19 cellular contexts compared by ENCODE assay signal in genomic region chr1:29743264-29743663, GRCh38.
A peak's percentile ranks its signal among the peaks of the same experiment; 100 is the strongest.
DNase-seq lines count a peak whose midpoint lies in the region; ATAC-seq, FAIRE-seq and TF ChIP-seq lines count a peak whose summit lies in the region.
"Had no signal": no experiment of that assay in that cellular context is flagged by ENCODE, and none has a peak within 500 bp of the region (broad histone marks: within the 10 kb centered on the region; RNA-seq: fewer than 3 reads in every experiment).

No MANE protein-coding gene starts in this region.

- H3K4me2 ChIP-seq in GM12878 (ENCODE audit: control insufficient read depth, insufficient read depth) (no peak overlapping the region), GM23338 (no peak overlapping the region)
- H3K4me2 ChIP-seq: A549 had no signal

- no peaks in the 10 kb centered on the region for H3K79me2 ChIP-seq in GM12878 (ENCODE audit: control insufficient read depth, insufficient read depth, low read length)
- H3K79me2 ChIP-seq in GM23338 (replicated peaks; ENCODE audit: insufficient read depth) = no peaks in the 10 kb centered on the region

- H3K9ac ChIP-seq in GM12878 (ENCODE audit: control insufficient read depth, insufficient read depth, low read length) = no peak overlapping the region

- no peak overlapping the region for H3K4me3 ChIP-seq in GM12878
- no peak overlapping the region for H3K4me3 ChIP-seq in GM23338
- H3K4me3 ChIP-seq in small intestine (ENCODE audit: low read depth in 1 of 2, low read length in 2 of 2) = no peak overlapping the region
- H3K4me3 ChIP-seq: A549 had no signal

- H2AFZ ChIP-seq in GM12878 (ENCODE audit: control insufficient read depth, low read depth, low read length) (no peak overlapping the region), GM23338 (no peak overlapping the region)

- SMC1A ChIA-PET in GM12878 (lab: Charles Lee; ENCODE audit: uncharacterized antibody, unreplicated experiment) = no interaction called here

- ATAC-seq in GM12878 (no peak), GM23338 (no peak)
- ATAC-seq: A549 had no signal

- POLR2A ChIA-PET in GM12878 (lab: Charles Lee) = no interaction called here

- no peaks in the 10 kb centered on the region for H3K4me1 Mint-ChIP-seq in GM23338
- H3K4me1 Mint-ChIP-seq: CD4-positive, alpha-beta memory T cell had no signal

- no peak for TF ChIP-seq CTCF in GM12878 (IDR thresholded peaks at IDR 0.05 in 2 of 3, conservative IDR thresholded peaks at IDR 0.05 in 1 of 3; ENCODE audit: control insufficient read depth in 2 of 3, extremely low read depth in 1 of 3, insufficient read depth in 1 of 3, low read depth in 3 of 3, low read length in 3 of 3)
- no peak for TF ChIP-seq CTCF in GM23338 (conservative IDR thresholded peaks at IDR 0.05; ENCODE audit: low read depth in 2 of 2)

- DNase-seq in NCI-H1436 (lab: John Stamatoyannopoulos, UW) = peak; percentile 9
- DNase-seq in NCI-H1436 treated with DMSO at 0.1 percent for 48 hours (lab: John Stamatoyannopoulos, UW) = no peak
- no peak for DNase-seq in HTR-8/SVneo (ENCODE audit: insufficient read length, low spot score)
- DNase-seq in RPMI8226 = peak; percentile 39
- DNase-seq in GM12878 (ENCODE audit: low read depth, low spot score) = no peak
- no peak for DNase-seq in GM23338 (ENCODE audit: low spot score)
- DNase-seq in small intestine = no peak
- DNase-seq: 8988T; C1 segment of cervical spinal cord; Calu3; CD4-positive, alpha-beta memory T cell; DMS53; DMS79 treated with DMSO at 0.1 percent for 48 hours; GF-D8; H7; HCEC 1CT had no signal

- H4K20me1 ChIP-seq in GM12878 (ENCODE audit: control insufficient read depth, insufficient read depth) (no peaks in the 10 kb centered on the region), GM23338 (replicated peaks; ENCODE audit: insufficient read depth) (no peaks in the 10 kb centered on the region)

- peaks cover 4% of the 10 kb centered on the region for H3K27me3 Mint-ChIP-seq in GM23338 (ENCODE audit: insufficient read depth, low read depth, poor library complexity)

- no peaks in the 10 kb centered on the region; the same call in 2 of the 3 replicates for H3K9me3 Mint-ChIP-seq in GM23338

- no peak overlapping the region for H3K4me3 Mint-ChIP-seq in GM23338
- H3K4me3 Mint-ChIP-seq: CD4-positive, alpha-beta memory T cell had no signal

- no peaks in the 10 kb centered on the region for H3F3A ChIP-seq in GM23338 (replicated peaks; ENCODE audit: low read depth)

- RAD21 ChIA-PET in GM12878 (lab: Charles Lee; ENCODE audit: unreplicated experiment) = no interaction called here

- H3K27me3 ChIP-seq in GM12878 (replicated peaks in 1 of 2; ENCODE audit: control insufficient read depth in 2 of 2, insufficient read depth in 2 of 2, low read length in 1 of 2) = no peaks in the 10 kb centered on the region; a peak in 2 of 4 replicates
- H3K27me3 ChIP-seq in GM23338 (ENCODE audit: insufficient read depth) = no peaks in the 10 kb centered on the region
- no peaks in the 10 kb centered on the region for H3K27me3 ChIP-seq in small intestine (ENCODE audit: control insufficient read depth in 2 of 2, insufficient read depth in 2 of 2, low read length in 2 of 2)

- no TSS peak for BruUV-seq in GM12878 (replicated peaks; lab: Mats Ljungman, UMichigan)

- TF ChIP-seq RAD21 in GM12878 (IDR thresholded peaks at IDR 0.05; ENCODE audit: insufficient read depth, low read depth, low read length) = no peak

- TF ChIP-seq POLR2A in GM12878 (IDR thresholded peaks at IDR 0.05; ENCODE audit: low read depth, low read length) = no peak

- intact Hi-C loops in GM12878 (cut with micrococcal nuclease; ENCODE audit: unreplicated experiment) = no loop called here

- in situ Hi-C loops in GM12878 (cut with MboI) = no loop called here

- H3K4me1 ChIP-seq in GM12878 (ENCODE audit: control insufficient read depth, insufficient read depth, low read length) = no peaks in the 10 kb centered on the region
- no peaks in the 10 kb centered on the region for H3K4me1 ChIP-seq in GM23338 (ENCODE audit: insufficient read depth)
- H3K4me1 ChIP-seq in small intestine (ENCODE audit: control insufficient read depth in 2 of 2, insufficient read depth in 1 of 2, low read depth in 1 of 2, low read length in 1 of 2) = no peaks in the 10 kb centered on the region
- H3K4me1 ChIP-seq: A549 had no signal

- no peak for TF ChIP-seq EP300 in GM12878 (IDR thresholded peaks at IDR 0.05; ENCODE audit: borderline replicate concordance in 1 of 2, control insufficient read depth in 1 of 2, low read depth in 2 of 2, low read length in 2 of 2)

- H3K27ac ChIP-seq in GM12878 (ENCODE audit: control insufficient read depth, insufficient read depth) (no peak overlapping the region), GM23338 (ENCODE audit: low read depth) (no peak overlapping the region), small intestine (ENCODE audit: low read depth in 1 of 2, low read length in 1 of 2) (no peak overlapping the region)
- H3K27ac ChIP-seq: A549 had no signal

- no peaks in the 10 kb centered on the region for H3K9me3 ChIP-seq in GM12878 (replicated peaks; ENCODE audit: control insufficient read depth, insufficient read depth, low read length)
- no peaks in the 10 kb centered on the region for H3K9me3 ChIP-seq in small intestine (ENCODE audit: control insufficient read depth, low read depth)
- H3K9me3 ChIP-seq: A549 had no signal

- CTCF ChIA-PET in GM12878 (lab: Yijun Ruan, JAX) = no interaction called here

- no peak overlapping the region for H3K27ac Mint-ChIP-seq in GM23338
- H3K27ac Mint-ChIP-seq: CD4-positive, alpha-beta memory T cell had no signal

- no peaks in the 10 kb centered on the region for H3K36me3 Mint-ChIP-seq in GM23338 (ENCODE audit: low read depth)
- H3K36me3 Mint-ChIP-seq: CD4-positive, alpha-beta memory T cell had no signal

- FAIRE-seq in HTR-8/SVneo (lab: Jason Lieb, UNC) (peak; percentile 13), GM12878 (lab: Jason Lieb, UNC) (no peak), small intestine (lab: Jason Lieb, UNC) (no peak)
- FAIRE-seq: A549, GM12892, H1 had no signal

- no peaks in the 10 kb centered on the region for H3K9me2 ChIP-seq in GM23338 (ENCODE audit: insufficient read depth)

- WGBS in GM12878 (ENCODE audit: insufficient coverage, insufficient replicate concordance, low lambda C conversion rate, missing lambda C conversion rate) = 1% methylated on average over 5 of the region's 5 CpGs
- 60 to 79% (median 62%) methylated on average over 5 of the region's 5 CpGs for WGBS in small intestine, 3 donors

- no peaks in the 10 kb centered on the region for H3K36me3 ChIP-seq in GM12878 (ENCODE audit: control insufficient read depth in 2 of 2, insufficient read depth in 2 of 2, low read length in 1 of 2)
- H3K36me3 ChIP-seq in GM23338 (ENCODE audit: insufficient read depth) = no peaks in the 10 kb centered on the region
- no peaks in the 10 kb centered on the region for H3K36me3 ChIP-seq in small intestine (ENCODE audit: control insufficient read depth in 2 of 2, insufficient read depth in 2 of 2, low read length in 2 of 2)

TF ChIP-seq in GM12878, 131 proteins besides CTCF, POLR2A, EP300 and RAD21 (continues in another document):
- peak; percentile 98 for TF ChIP-seq BCL3 (IDR thresholded peaks at IDR 0.05; ENCODE audit: borderline replicate concordance, insufficient read depth, low read depth, low read length, poor library complexity, severe bottlenecking)
- no peak for TF ChIP-seq MYB (IDR thresholded peaks at IDR 0.05; ENCODE audit: borderline replicate concordance, low read depth, low read length)
- no peak for TF ChIP-seq POLR2AphosphoS5 (IDR thresholded peaks at IDR 0.05; ENCODE audit: low read length)

TF ChIP-seq in GM23338, 12 proteins besides CTCF, POLR2A, EP300 and RAD21:
- no peak for TF ChIP-seq CREB1 (CRISPR knock-in tag; IDR thresholded peaks at IDR 0.05; ENCODE audit: low read depth)
- no peak for TF ChIP-seq EZH2 (IDR thresholded peaks at IDR 0.05; ENCODE audit: low read depth, unreplicated experiment)
- no peak for TF ChIP-seq REST (IDR thresholded peaks at IDR 0.05; ENCODE audit: unreplicated experiment)
- no peak for TF ChIP-seq ETS1 (IDR thresholded peaks at IDR 0.05)
- no peak for TF ChIP-seq POLR2AphosphoS5 (IDR thresholded peaks at IDR 0.05; ENCODE audit: low read depth)
TF ChIP-seq in GM23338: peak in this region for 0.

Comparison
In these comparisons a context has a peak if more than half of its experiments do, and no peak if none do; other contexts are left out.
1. DNase-seq: peak in NCI-H1436 (single experiment) and RPMI8226 (single experiment); none in NCI-H1436 treated with DMSO at 0.1 percent for 48 hours (single experiment), HTR-8/SVneo (single experiment), GM12878 (single experiment), GM23338 (single experiment) and small intestine (single experiment).